In genomic region chr13:97367016-97367415, GRCh38 we compare ENCODE assay signal across 9 cellular contexts.
DNase-seq lines count a peak whose midpoint lies in the region; ATAC-seq and TF ChIP-seq lines count a peak whose summit lies in the region.
"Had no signal": no experiment of that assay in that cellular context is flagged by ENCODE, and none has a peak within 500 bp of the region (broad histone marks: within the 10 kb centered on the region; RNA-seq: fewer than 3 reads in every experiment).

No MANE protein-coding gene starts in this region.

- H3F3A ChIP-seq in GM23338 (replicated peaks; ENCODE audit: low read depth) = no peaks in the 10 kb centered on the region

- H3K27me3 Mint-ChIP-seq in GM23338 (ENCODE audit: insufficient read depth, low read depth, poor library complexity) (peaks cover 2% of the 10 kb centered on the region), endothelial cell (ENCODE audit: unreplicated experiment) (peaks cover 15% of the 10 kb centered on the region)
- H3K27me3 Mint-ChIP-seq: activated CD4-positive, alpha-beta memory T cell treated with anti-CD3 and anti-CD28 coated beads, Interleukin-2, amount 10 ng/mL, durations not matched to agents 7 days and 5 days had no signal

- H3K79me2 ChIP-seq in GM23338 (replicated peaks; ENCODE audit: insufficient read depth) = no peaks in the 10 kb centered on the region

- H3K9me3 Mint-ChIP-seq in GM23338 (no peaks in the 10 kb centered on the region), endothelial cell (ENCODE audit: unreplicated experiment) (no peaks in the 10 kb centered on the region)
- H3K9me3 Mint-ChIP-seq: activated CD4-positive, alpha-beta memory T cell treated with anti-CD3 and anti-CD28 coated beads, Interleukin-2, amount 10 ng/mL, durations not matched to agents 7 days and 5 days had no signal

- no peak overlapping the region for H3K4me3 Mint-ChIP-seq in GM23338
- no peak overlapping the region for H3K4me3 Mint-ChIP-seq in endothelial cell (ENCODE audit: unreplicated experiment)
- H3K4me3 Mint-ChIP-seq: activated CD4-positive, alpha-beta memory T cell treated with anti-CD3 and anti-CD28 coated beads, Interleukin-2, amount 10 ng/mL, durations not matched to agents 7 days and 5 days had no signal

- no peaks in the 10 kb centered on the region for H3K27me3 ChIP-seq in GM23338 (ENCODE audit: insufficient read depth)
- no peaks in the 10 kb centered on the region for H3K27me3 ChIP-seq in lung (ENCODE audit: control insufficient read depth, insufficient read depth)
- no peaks in the 10 kb centered on the region for H3K27me3 ChIP-seq in colonic mucosa

- no peaks in the 10 kb centered on the region for H3K9me2 ChIP-seq in GM23338 (ENCODE audit: insufficient read depth)

- no peak overlapping the region for H3K27ac ChIP-seq in GM23338 (ENCODE audit: low read depth)
- peak overlapping the region in 1 of 2 donors; percentile 11 for H3K27ac ChIP-seq in lung (ENCODE audit: low read depth in 1 of 2, low read length in 1 of 2)
- H3K27ac ChIP-seq in colonic mucosa = no peak overlapping the region

- peaks cover 9% of the 10 kb centered on the region; the same call in 2 of the 3 replicates for H3K4me1 Mint-ChIP-seq in GM23338
- peaks cover 13% of the 10 kb centered on the region for H3K4me1 Mint-ChIP-seq in endothelial cell (ENCODE audit: unreplicated experiment)

- intact Hi-C loops in colonic mucosa (cut with DNase I) = loop anchor here (10.0 kb wide), 1 partner anchor 208 kb away; no protein-coding TSS in a partner anchor

- H3K36me3 Mint-ChIP-seq in GM23338 (ENCODE audit: low read depth) = no peaks in the 10 kb centered on the region
- peaks cover 54% of the 10 kb centered on the region for H3K36me3 Mint-ChIP-seq in endothelial cell (ENCODE audit: low read depth, unreplicated experiment)

- H3K27ac Mint-ChIP-seq in GM23338 (peak overlapping the region; percentile 37), endothelial cell (ENCODE audit: unreplicated experiment) (no peak overlapping the region)
- H3K27ac Mint-ChIP-seq: activated CD4-positive, alpha-beta memory T cell treated with anti-CD3 and anti-CD28 coated beads, Interleukin-2, amount 10 ng/mL, durations not matched to agents 7 days and 5 days had no signal

- H3K9me3 ChIP-seq in lung (ENCODE audit: control insufficient read depth in 2 of 2, insufficient read depth in 1 of 2, low read length in 1 of 2) (no peaks in the 10 kb centered on the region), colonic mucosa (no peaks in the 10 kb centered on the region)

- TF ChIP-seq CTCF in GM23338 (conservative IDR thresholded peaks at IDR 0.05; ENCODE audit: low read depth in 2 of 2) (no peak), lung (IDR thresholded peaks at IDR 0.05; ENCODE audit: control extremely low read depth, extremely low read depth) (no peak), endothelial cell (IDR thresholded peaks at IDR 0.05; ENCODE audit: unreplicated experiment) (no peak), colonic mucosa (IDR thresholded peaks at IDR 0.05) (no peak)

- no peaks in the 10 kb centered on the region for H4K20me1 ChIP-seq in GM23338 (replicated peaks; ENCODE audit: insufficient read depth)

- H2AFZ ChIP-seq in GM23338 = peak overlapping the region; percentile 25; the same call in 1 of the 2 replicates

- no peak overlapping the region for H3K4me3 ChIP-seq in GM23338
- H3K4me3 ChIP-seq in lung = no peak overlapping the region
- no peak overlapping the region for H3K4me3 ChIP-seq in colonic mucosa

- no peak overlapping the region for H3K4me2 ChIP-seq in GM23338

- WGBS in lung, 2 donors = 53 to 65% methylated on average over 7 of the region's 7 CpGs

- in situ Hi-C loops in ACHN (cut with HindIII; ENCODE audit: low pct_ligation_motif_present, low pct_unique_long_range_greater_than_20kb, low sequenced_read_pairs) = loop anchor here (25.0 kb wide), 2 partner anchors 155 to 255 kb away; partner anchors contain the start of gene MBNL2

- H3K4me1 ChIP-seq in GM23338 (ENCODE audit: insufficient read depth) (peaks cover 8% of the 10 kb centered on the region), lung (ENCODE audit: control insufficient read depth in 2 of 2, insufficient read depth in 2 of 2, low read length in 2 of 2) (peaks cover 2 to 5% of the 10 kb centered on the region in 2 donors), colonic mucosa (no peaks in the 10 kb centered on the region)

- ATAC-seq in GM23338 (peak; percentile 60), lung (ENCODE audit: insufficient read depth, low FRiP score) (peak; percentile 35), GM19463 (IDR thresholded peaks at IDR 0.05; ENCODE audit: unreplicated experiment) (no peak)

- no peak overlapping the region for H3K9ac ChIP-seq in colonic mucosa (ENCODE audit: low read depth in 2 of 2, low read length in 2 of 2)

- H3K36me3 ChIP-seq in GM23338 (ENCODE audit: insufficient read depth) (no peaks in the 10 kb centered on the region), lung (ENCODE audit: control insufficient read depth in 2 of 2, insufficient read depth in 2 of 2, low read length in 2 of 2) (peaks cover 0 to 31% of the 10 kb centered on the region in 2 donors), colonic mucosa (no peaks in the 10 kb centered on the region)

- peak; percentile 80 for DNase-seq in ACHN
- DNase-seq in GM23338 (ENCODE audit: low spot score) = no peak
- DNase-seq in UCSD-AML1 (lab: John Stamatoyannopoulos, UW; ENCODE audit: unreplicated experiment) = peak; percentile 26
- DNase-seq in lung (ENCODE audit: low spot score) = no peak
- DNase-seq in endothelial cell (ENCODE audit: low spot score) = no peak
- no peak for DNase-seq in colonic mucosa
- DNase-seq in HT-29 (ENCODE audit: low spot score) = no peak
- DNase-seq: activated CD4-positive, alpha-beta memory T cell treated with anti-CD3 and anti-CD28 coated beads, Interleukin-2, amount 10 ng/mL, durations not matched to agents 7 days and 5 days had no signal

TF ChIP-seq in GM23338, 12 proteins besides CTCF, POLR2A, EP300 and RAD21:
- TF ChIP-seq ZNF462 (CRISPR knock-in tag; IDR thresholded peaks at IDR 0.05) (no peak), ZNF114 (CRISPR knock-in tag; IDR thresholded peaks at IDR 0.05) (no peak), JUNB (IDR thresholded peaks at IDR 0.05; ENCODE audit: unreplicated experiment) (no peak), EZH2phosphoT487 (IDR thresholded peaks at IDR 0.05; ENCODE audit: unreplicated experiment) (no peak), NANOG (IDR thresholded peaks at IDR 0.05; ENCODE audit: borderline replicate concordance) (no peak), ZNF331 (CRISPR knock-in tag; IDR thresholded peaks at IDR 0.05; ENCODE audit: low read depth) (no peak), CREB1 (CRISPR knock-in tag; IDR thresholded peaks at IDR 0.05; ENCODE audit: low read depth) (no peak), POLR2AphosphoS5 (IDR thresholded peaks at IDR 0.05; ENCODE audit: low read depth) (no peak)

Comparison
In these comparisons a context has a peak if more than half of its experiments do, and no peak if none do; other contexts are left out.
1. DNase-seq: peak in ACHN (single experiment) and UCSD-AML1 (single experiment); none in GM23338 (single experiment), lung (single experiment), endothelial cell (single experiment), colonic mucosa (single experiment) and HT-29 (single experiment).